8 cellular contexts compared by ENCODE assay signal in the genomic region with DNA sequence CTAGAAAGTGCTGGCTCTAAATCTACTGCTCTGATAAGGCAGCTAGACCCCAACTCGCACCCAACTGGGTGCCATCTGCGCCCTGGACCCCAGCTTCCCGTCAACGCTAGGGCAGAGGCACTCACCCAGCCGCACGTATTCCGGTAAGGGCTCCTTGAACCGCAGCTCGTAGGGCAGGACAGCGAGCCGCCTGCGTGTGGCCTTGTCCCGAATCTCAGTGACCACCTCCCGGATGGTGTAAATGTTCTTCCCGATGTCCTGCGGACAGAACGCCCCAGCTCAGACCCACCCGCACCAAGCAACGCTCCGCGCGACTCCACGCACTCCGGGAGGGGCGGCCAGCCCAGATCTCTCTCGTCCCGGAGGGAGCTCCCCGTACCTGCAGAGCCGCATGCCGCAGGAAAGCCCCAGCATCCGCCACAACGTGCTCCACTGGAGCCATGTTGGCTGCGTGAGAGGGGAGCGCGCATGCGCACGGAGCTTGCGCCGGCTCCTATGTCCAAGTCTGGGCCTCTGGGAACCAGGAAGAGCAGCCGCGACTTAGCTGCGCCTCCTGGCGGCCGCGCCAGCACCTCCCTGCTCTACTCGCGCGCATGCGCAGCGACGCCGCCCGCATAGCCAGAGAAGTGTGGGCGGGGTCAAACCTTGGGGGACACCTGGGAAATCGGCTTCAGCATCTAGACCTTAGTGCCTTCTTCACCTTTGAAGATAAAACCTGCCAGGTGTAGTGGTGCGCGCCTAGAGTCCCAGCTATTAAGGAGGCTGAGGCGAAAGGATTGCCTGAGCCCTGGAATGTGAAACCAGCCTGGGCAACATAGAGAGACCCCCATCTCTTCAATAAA. TPM values are rescaled to one million over a fixed set of nuclear protein-coding genes. Genes with fewer than 3 reads are reported as not detected.
DNase-seq lines count a peak whose midpoint lies in the region; ATAC-seq and TF ChIP-seq lines count a peak whose summit lies in the region.

Gene NOB1, minus strand, starts transcription at position 458 of the 842 bp plus-strand sequence. Its CDS starts 16 bp downstream, at position 442.

- H3K4me3 ChIP-seq in GM12875 (ENCODE audit: low read depth, low read length), result peak within 1 kb of the TSS; percentile 85
- H3K4me3 ChIP-seq in heart left ventricle, result peak within 1 kb of the TSS; percentile 67 to 97 (median 82)
- H3K4me3 ChIP-seq in upper lobe of left lung, result peak within 1 kb of the TSS; percentile 84 to 94 (median 86)

- H3K27me3 ChIP-seq in heart left ventricle (no peaks in the 10 kb centered on the region), upper lobe of left lung (no peaks in the 10 kb centered on the region)

- TF ChIP-seq POLR2A in heart left ventricle (IDR thresholded peaks at IDR 0.05), result peak in 1 of 2 donors; percentile 68
- TF ChIP-seq POLR2A in upper lobe of left lung (IDR thresholded peaks at IDR 0.05), result peak in 3 of 4 donors; percentile 36 to 70 (median 60)

- 0 to 1% (median 1%) methylated on average over 57 to 58 of the region's 58 CpGs for WGBS in adipose tissue, 3 donors
- WGBS in heart left ventricle, 4 donors, result 0 to 1% (median 1%) methylated on average over 42 to 58 of the region's 58 CpGs
- WGBS in upper lobe of left lung, 2 donors, result 1% methylated on average over 25 to 40 of the region's 58 CpGs

- H3K4me1 ChIP-seq in heart left ventricle (peaks cover 0 to 25% (median 15%) of the 10 kb centered on the region in 12 donors), upper lobe of left lung (peaks cover 11 to 24% (median 19%) of the 10 kb centered on the region in 4 donors)

- no peak for TF ChIP-seq EP300 in upper lobe of left lung (IDR thresholded peaks at IDR 0.05)

- DNase-seq in NCI-H1436 (lab: John Stamatoyannopoulos, UW) (peak; percentile 96), T follicular helper cell (ENCODE audit: low read depth) (peak; percentile 95), heart left ventricle (peak; percentile 94 to 99 (median 97)), posterior cingulate gyrus (peak; percentile 93 to 100 (median 96)), upper lobe of left lung (peak; percentile 99 to 100)

- H3K36me3 ChIP-seq in heart left ventricle (peaks cover 0 to 30% (median 23%) of the 10 kb centered on the region in 9 donors), upper lobe of left lung (peaks cover 0 to 26% (median 18%) of the 10 kb centered on the region in 4 donors)

- peak; percentile 95 for ATAC-seq in HG02798 (IDR thresholded peaks at IDR 0.05; ENCODE audit: poor library complexity, unreplicated experiment)
- peak; percentile 97 to 99 (median 98) for ATAC-seq in heart left ventricle
- peak; percentile 97 to 100 for ATAC-seq in upper lobe of left lung (ENCODE audit: low FRiP score in 2 of 2)

- peak; percentile 99 for TF ChIP-seq CTCF in GM12875 (IDR thresholded peaks at IDR 0.05; ENCODE audit: borderline replicate concordance, insufficient read depth, low read depth, low read length)
- peak; percentile 96 to 100 (median 99) for TF ChIP-seq CTCF in heart left ventricle (IDR thresholded peaks at IDR 0.05)
- peak; percentile 95 to 100 (median 100) for TF ChIP-seq CTCF in upper lobe of left lung (IDR thresholded peaks at IDR 0.05)

- intact Hi-C loops in heart left ventricle (cut with DNase I) (loop anchor here (1.0 to 10.0 kb wide), 11 partner anchors 42 to 360 kb away; partner anchors contain the start of gene NFAT5 (in 1 of the 10)), posterior cingulate gyrus (cut with DNase I) (loop anchor here (2.0 kb wide), 2 partner anchors 46 to 358 kb away; no protein-coding TSS in a partner anchor)

- H3K27ac ChIP-seq in adipose tissue (ENCODE audit: low read depth, low read length) (no peak within 1 kb of the TSS), heart left ventricle (peak within 1 kb of the TSS in 11 of 12 donors; percentile 43 to 82 (median 76)), upper lobe of left lung (peak within 1 kb of the TSS; percentile 77 to 86 (median 82))

- H3K9me3 ChIP-seq in heart left ventricle, result no peaks in the 10 kb centered on the region
- H3K9me3 ChIP-seq in upper lobe of left lung, result no peaks in the 10 kb centered on the region

RNA-seq across cellular contexts. Expression of gene NOB1, which starts in this region (rescaled TPM):
- polyA plus RNA-seq in adipose tissue (100 to 1,000 TPM in 1 of 3 donors, 10 to 100 TPM in 2; 38.5 to 116 (median 59.3) TPM), heart left ventricle (10 to 100 TPM in 1 of 2 donors, 1 to 10 TPM in 1; 7.8 to 26.2 TPM)
- total RNA-seq in heart left ventricle (10 to 100 TPM; 10.9 to 26.0 (median 16.8) TPM), upper lobe of left lung (10 to 100 TPM; 24.1 to 38.2 (median 34.3) TPM)
